Comparison of ENCODE assay signal across 8 cellular contexts in genomic region chr1:167721617-167722151, GRCh38. TPM values are rescaled to one million over a fixed set of nuclear protein-coding genes. Genes with fewer than 3 reads are reported as not detected.
DNase-seq lines count a peak whose midpoint lies in the region; ATAC-seq and TF ChIP-seq lines count a peak whose summit lies in the region.

Gene MPZL1 (plus strand): TSS chr1:167721982. CDS start chr1:167722152, 170 bp downstream.

- no peaks in the 10 kb centered on the region for H3K36me3 ChIP-seq in psoas muscle (ENCODE audit: insufficient read depth in 1 of 2, low read depth in 1 of 2)
- no peaks in the 10 kb centered on the region for H3K36me3 ChIP-seq in urinary bladder (ENCODE audit: insufficient read depth)

- peaks cover 51% of the 10 kb centered on the region for H3K4me1 Mint-ChIP-seq in T-helper 17 cell

- peak within 1 kb of the TSS; percentile 89 for H3K27ac Mint-ChIP-seq in T-helper 17 cell

- H3K4me3 ChIP-seq in psoas muscle, result peak within 1 kb of the TSS; percentile 96
- peak within 1 kb of the TSS; percentile 86 for H3K4me3 ChIP-seq in urinary bladder (ENCODE audit: low read depth, low read length)

- ATAC-seq in HG02840 (IDR thresholded peaks at IDR 0.05; ENCODE audit: low FRiP score, unreplicated experiment) (peak; percentile 91), T-helper 17 cell (peak; percentile 98), left ventricle myocardium superior (peak; percentile 99), psoas muscle (peak; percentile 99)

- H3K27ac ChIP-seq in psoas muscle (peak within 1 kb of the TSS; percentile 85), urinary bladder (ENCODE audit: low read depth) (peak within 1 kb of the TSS; percentile 60)

- peak; percentile 75 for TF ChIP-seq POLR2A in GM15510 (IDR thresholded peaks at IDR 0.05; ENCODE audit: borderline replicate concordance, extremely low read depth, insufficient read length)

- intact Hi-C loops in left ventricle myocardium superior (cut with micrococcal nuclease) (loop anchor here (5.0 kb wide), 1 partner anchor 76 kb away; no protein-coding TSS in a partner anchor), psoas muscle (cut with DNase I) (loop anchor here (5.0 kb wide), 3 partner anchors 41 to 361 kb away; no protein-coding TSS in a partner anchor)

- H3K36me3 Mint-ChIP-seq in T-helper 17 cell (ENCODE audit: low read depth), result peaks cover 2% of the 10 kb centered on the region

- 0 to 1% (median 1%) methylated on average over 46 to 52 of the region's 52 CpGs for WGBS in psoas muscle, 3 donors
- WGBS in urinary bladder, result under 1% methylated on average over 52 of the region's 52 CpGs

- peaks cover 25% of the 10 kb centered on the region for H3K4me1 ChIP-seq in psoas muscle
- H3K4me1 ChIP-seq in urinary bladder (ENCODE audit: insufficient read depth), result no peaks in the 10 kb centered on the region

- H3K27me3 Mint-ChIP-seq in T-helper 17 cell, result no peaks in the 10 kb centered on the region

- peak within 1 kb of the TSS; percentile 97 for H3K4me3 Mint-ChIP-seq in T-helper 17 cell

- H3K9me3 ChIP-seq in T-helper 17 cell (ENCODE audit: control insufficient read depth, low read length, poor library complexity, severe bottlenecking), result no peaks in the 10 kb centered on the region
- no peaks in the 10 kb centered on the region for H3K9me3 ChIP-seq in psoas muscle

- DNase-seq in NCI-H1436 (lab: John Stamatoyannopoulos, UW) (peak; percentile 85), T-helper 17 cell (peak; percentile 74 to 85 (median 79)), amygdala (lab: John Stamatoyannopoulos, UW) (peak; percentile 45 to 96 (median 90)), left ventricle myocardium superior (peak; percentile 98), psoas muscle (peak; percentile 96 to 97)

- TF ChIP-seq CTCF in psoas muscle (IDR thresholded peaks at IDR 0.05), result no peak

- H3K27me3 ChIP-seq in psoas muscle (ENCODE audit: insufficient read depth in 3 of 3, low read length in 2 of 3), result no peaks in the 10 kb centered on the region

RNA-seq across cellular contexts. Expression of gene MPZL1, which starts in this region (rescaled TPM):
- total RNA-seq in T-helper 17 cell, result 1 to 10 TPM; 3.0 to 4.2 TPM
- total RNA-seq in left ventricle myocardium superior, result 34.7 TPM
- total RNA-seq in psoas muscle, result 10 to 100 TPM; 14.1 to 22.4 (median 18.3) TPM
- polyA plus RNA-seq in psoas muscle, result 10 to 100 TPM in 2 of 3 donors, 1 to 10 TPM in 1; 5.2 to 14.0 (median 12.6) TPM
- total RNA-seq in urinary bladder, result 154 TPM
- polyA plus RNA-seq in urinary bladder, result 79.4 TPM

Comparison
In these comparisons a context has a peak if more than half of its experiments do, and no peak if none do; other contexts are left out.
1. Peak in every context shown above with its lines: DNase-seq, ATAC-seq, H3K4me3 ChIP-seq and H3K27ac ChIP-seq.